Comparison of ENCODE assay signal across 31 cellular contexts in genomic region chr10:51022933-51023585, GRCh38. TPM values are rescaled to one million over a fixed set of nuclear protein-coding genes. Genes with fewer than 3 reads are reported as not detected.
DNase-seq lines count a peak whose midpoint lies in the region; ATAC-seq and TF ChIP-seq lines count a peak whose summit lies in the region.
"Had no signal": no experiment of that assay in that cellular context is flagged by ENCODE, and none has a peak within 500 bp of the region (broad histone marks: within the 10 kb centered on the region; RNA-seq: fewer than 3 reads in every experiment).

No MANE protein-coding gene starts in this region.

- ATAC-seq in naive thymus-derived CD4-positive, alpha-beta T cell = no peak
- ATAC-seq: A549, Panc1 had no signal

- H3K4me3 Mint-ChIP-seq in HFFc6 = no peak overlapping the region
- no peak overlapping the region for H3K4me3 Mint-ChIP-seq in naive thymus-derived CD4-positive, alpha-beta T cell
- H3K4me3 Mint-ChIP-seq: CD4-positive, alpha-beta T cell; IgD-negative memory B cell had no signal

- peak overlapping the region; percentile 57 for H2AFZ ChIP-seq in parathyroid adenoma

- no peak for DNase-seq in adipocyte (ENCODE audit: low read depth)
- DNase-seq in coronary artery (ENCODE audit: low spot score) = no peak
- no peak for DNase-seq in testis
- DNase-seq in HFFc6 = no peak
- DNase-seq in naive thymus-derived CD4-positive, alpha-beta T cell = no peak
- no peak for DNase-seq in NOMO-1 (lab: John Stamatoyannopoulos, UW; ENCODE audit: unreplicated experiment in 2 of 2)
- no peak for DNase-seq in posterior cingulate gyrus
- DNase-seq: AML-193; CD4-positive, alpha-beta T cell; COR-L47; DND-41; GOT3; NCI-H1092; NCI-H1417 treated with DMSO at 0.1 percent for 48 hours; NCI-H1694 treated with DMSO at 0.1 percent for 48 hours; NCI-H2081 treated with DMSO at 0.1 percent for 48 hours; NCI-H2171; NCI-H226; NCI-H510A; NCI-H69; SIG-M5 had no signal

- no peaks in the 10 kb centered on the region for H3K36me3 Mint-ChIP-seq in HFFc6 (ENCODE audit: low read depth)
- no peaks in the 10 kb centered on the region for H3K36me3 Mint-ChIP-seq in naive thymus-derived CD4-positive, alpha-beta T cell
- H3K36me3 Mint-ChIP-seq: IgD-negative memory B cell had no signal

- H3K27ac ChIP-seq in coronary artery (peak overlapping the region; percentile 81 to 91), parathyroid adenoma (peak overlapping the region; percentile 91), testis (peak overlapping the region; percentile 64 to 67)
- no peak overlapping the region for H3K27ac ChIP-seq in naive thymus-derived CD4-positive, alpha-beta T cell (ENCODE audit: low read depth, low read length)
- H3K27ac ChIP-seq: A549; BLaER1 treated with 17β-estradiol and CSF1 and Interleukin-3, amounts not matched to agents 10 nM and 100 nM; KMS-11; RWPE1; SK-N-MC had no signal

- H3K9me3 ChIP-seq in adipocyte (ENCODE audit: control insufficient read depth, low read length) (no peaks in the 10 kb centered on the region), parathyroid adenoma (ENCODE audit: control insufficient read depth, low read length) (no peaks in the 10 kb centered on the region), testis (no peaks in the 10 kb centered on the region)
- no peaks in the 10 kb centered on the region for H3K9me3 ChIP-seq in naive thymus-derived CD4-positive, alpha-beta T cell (ENCODE audit: control insufficient read depth in 2 of 3, low read length in 3 of 3)
- H3K9me3 ChIP-seq: A549; BLaER1 treated with 17β-estradiol and CSF1 and Interleukin-3, amounts not matched to agents 10 nM and 100 nM; HAP-1 had no signal

- H3K4me3 ChIP-seq in adipocyte (ENCODE audit: low read length) (peak overlapping the region; percentile 17), coronary artery (no peak overlapping the region), parathyroid adenoma (ENCODE audit: low read depth, low read length) (peak overlapping the region; percentile 2), testis (no peak overlapping the region)
- no peak overlapping the region for H3K4me3 ChIP-seq in naive thymus-derived CD4-positive, alpha-beta T cell (ENCODE audit: low read length)
- H3K4me3 ChIP-seq: A549; BLaER1 treated with 17β-estradiol and CSF1 and Interleukin-3, amounts not matched to agents 10 nM and 100 nM; HAP-1; SK-N-MC had no signal

- peaks cover 5% of the 10 kb centered on the region; the same call in 1 of the 2 replicates for H3K4me1 Mint-ChIP-seq in HFFc6 (ENCODE audit: low read depth)
- no peaks in the 10 kb centered on the region for H3K4me1 Mint-ChIP-seq in naive thymus-derived CD4-positive, alpha-beta T cell
- H3K4me1 Mint-ChIP-seq: IgD-negative memory B cell had no signal

- H3K9ac ChIP-seq in adipocyte (ENCODE audit: low read length) = peak overlapping the region; percentile 59
- no peak overlapping the region for H3K9ac ChIP-seq in parathyroid adenoma
- H3K9ac ChIP-seq: BLaER1 treated with 17β-estradiol and CSF1 and Interleukin-3, amounts not matched to agents 10 nM and 100 nM; KMS-11 had no signal

- H3K79me2 ChIP-seq in parathyroid adenoma = no peaks in the 10 kb centered on the region

- H3K27me3 Mint-ChIP-seq in HFFc6 (ENCODE audit: insufficient read depth) = peaks cover 1% of the 10 kb centered on the region
- H3K27me3 Mint-ChIP-seq in naive thymus-derived CD4-positive, alpha-beta T cell = peaks cover 0 to 15% (median 0%) of the 10 kb centered on the region in 5 donors

- 72 to 73% methylated on average over 5 of the region's 5 CpGs for WGBS in testis, 2 donors

- H3K27ac Mint-ChIP-seq in HFFc6 = no peak overlapping the region
- no peak overlapping the region for H3K27ac Mint-ChIP-seq in naive thymus-derived CD4-positive, alpha-beta T cell
- H3K27ac Mint-ChIP-seq: CD4-positive, alpha-beta T cell; IgD-negative memory B cell had no signal

- TF ChIP-seq CTCF in coronary artery (IDR thresholded peaks at IDR 0.05) (no peak), parathyroid adenoma (IDR thresholded peaks at IDR 0.05) (no peak), testis (IDR thresholded peaks at IDR 0.05) (no peak), HFFc6 (IDR thresholded peaks at IDR 0.05) (no peak)

- H3K27me3 ChIP-seq in adipocyte (replicated peaks; ENCODE audit: control insufficient read depth, insufficient read depth, low read length) (no peaks in the 10 kb centered on the region), parathyroid adenoma (ENCODE audit: control insufficient read depth, insufficient read depth, low read length) (no peaks in the 10 kb centered on the region), testis (no peaks in the 10 kb centered on the region)
- no peaks in the 10 kb centered on the region for H3K27me3 ChIP-seq in naive thymus-derived CD4-positive, alpha-beta T cell (ENCODE audit: control insufficient read depth in 2 of 2, insufficient read depth in 2 of 2, low read length in 2 of 2)
- H3K27me3 ChIP-seq: BLaER1 treated with 17β-estradiol and CSF1 and Interleukin-3, amounts not matched to agents 10 nM and 100 nM had no signal

- H3K4me1 ChIP-seq in adipocyte (ENCODE audit: control insufficient read depth, insufficient read depth, low read length) (peaks cover 45% of the 10 kb centered on the region), parathyroid adenoma (peaks cover 45% of the 10 kb centered on the region), testis (peaks cover 9% of the 10 kb centered on the region)
- no peaks in the 10 kb centered on the region for H3K4me1 ChIP-seq in naive thymus-derived CD4-positive, alpha-beta T cell (ENCODE audit: control insufficient read depth in 2 of 2, insufficient read depth in 2 of 2, low read length in 2 of 2)
- H3K4me1 ChIP-seq: A549, HAP-1 had no signal

- no peaks in the 10 kb centered on the region for H3K9me3 Mint-ChIP-seq in HFFc6
- peaks cover 0 to 2% (median 0%) of the 10 kb centered on the region in 11 donors for H3K9me3 Mint-ChIP-seq in naive thymus-derived CD4-positive, alpha-beta T cell
- H3K9me3 Mint-ChIP-seq: CD4-positive, alpha-beta T cell; IgD-negative memory B cell had no signal

- no peaks in the 10 kb centered on the region for H3K36me3 ChIP-seq in adipocyte (ENCODE audit: control insufficient read depth, insufficient read depth, low read length, severe bottlenecking)
- H3K36me3 ChIP-seq in parathyroid adenoma (ENCODE audit: control insufficient read depth, insufficient read depth, low read length) = no peaks in the 10 kb centered on the region
- no peaks in the 10 kb centered on the region for H3K36me3 ChIP-seq in testis (ENCODE audit: low read depth, missing control alignments)
- H3K36me3 ChIP-seq in naive thymus-derived CD4-positive, alpha-beta T cell (ENCODE audit: control insufficient read depth in 2 of 3, insufficient read depth in 3 of 3, low read length in 3 of 3) = no peaks in the 10 kb centered on the region
- H3K36me3 ChIP-seq: BLaER1 treated with 17β-estradiol and CSF1 and Interleukin-3, amounts not matched to agents 10 nM and 100 nM; HAP-1 had no signal

- CTCF ChIA-PET in naive thymus-derived CD4-positive, alpha-beta T cell (lab: Charles Lee) = no interaction called here

- intact Hi-C loops in testis (cut with DNase I; ENCODE audit: low total_unique reads) = no loop called here
- intact Hi-C loops in naive thymus-derived CD4-positive, alpha-beta T cell (cut with micrococcal nuclease) = no loop called here
- intact Hi-C loops in posterior cingulate gyrus (cut with DNase I) = no loop called here

- peak overlapping the region; percentile 45 for H3K4me2 ChIP-seq in parathyroid adenoma (ENCODE audit: low read length)
- H3K4me2 ChIP-seq: A549; BLaER1 treated with 17β-estradiol and CSF1 and Interleukin-3, amounts not matched to agents 10 nM and 100 nM; KMS-11 had no signal

- POLR2A ChIA-PET in naive thymus-derived CD4-positive, alpha-beta T cell (lab: Charles Lee) = no interaction called here

- no peak for TF ChIP-seq POLR2A in testis (IDR thresholded peaks at IDR 0.05)

RNA-seq across cellular contexts. Expression of gene PRKG1, which starts 51.2 kb away (rescaled TPM):
- total RNA-seq in testis = 10 to 100 TPM; 12.5 to 15.3 TPM
- 6.3 TPM for polyA plus RNA-seq in testis (ENCODE audit: insufficient read depth, low read depth, low replicate concordance)
- 10 to 100 TPM in 2 of 6 experiments, 1 to 10 TPM in 4; 9.3 to 10.1 (median 9.8) TPM for total RNA-seq in HFFc6 (2021; fragmentation: NEBNext Ultra II Directional; extraction: Animal tissue kit (Norgen Biotek cat#: 25700))
- under 1 TPM in 1 of 5 experiments, not detected in 4; 0.19 TPM for total RNA-seq in naive thymus-derived CD4-positive, alpha-beta T cell
- polyA plus RNA-seq in naive thymus-derived CD4-positive, alpha-beta T cell = not detected
- total RNA-seq: OCI-LY7 had no signal
- polyA plus RNA-seq: A549 had no signal

Comparison
In these comparisons a context has a peak if more than half of its experiments do, and no peak if none do; other contexts are left out.
1. H3K4me3 ChIP-seq: peak in adipocyte (single experiment) and parathyroid adenoma (single experiment); none in coronary artery (single experiment), testis (0 of 2) and naive thymus-derived CD4-positive, alpha-beta T cell (single experiment).
2. RNA of gene PRKG1, which starts 51.2 kb away (total RNA-seq): 12.5 to 15.3 TPM in testis and 9.3 to 10.1 TPM in HFFc6; 0.19 TPM in naive thymus-derived CD4-positive, alpha-beta T cell; every median in the first group is over 4 times any median in the second.